Comparison of ENCODE assay signal across 29 cellular contexts in the genomic region with DNA sequence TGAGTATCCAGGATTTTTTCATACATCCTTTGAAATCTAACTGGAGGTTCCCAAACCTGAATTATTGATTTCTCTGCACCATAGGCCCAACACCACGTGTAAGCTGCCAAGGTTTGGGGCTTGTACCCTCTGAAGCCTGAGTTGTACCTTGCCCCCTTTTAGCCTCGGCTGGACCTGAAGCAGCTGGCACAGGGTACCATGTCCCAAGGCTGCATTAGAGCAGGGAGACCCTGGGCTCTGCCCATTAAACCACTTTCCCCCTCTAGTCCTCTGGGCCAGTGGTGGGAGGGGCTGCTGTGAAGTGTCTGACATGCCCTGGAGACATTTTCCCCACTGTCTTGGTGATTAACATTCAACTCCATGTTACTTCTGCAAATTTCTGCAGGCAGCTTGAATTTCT.
"Had no signal": no experiment of that assay in that cellular context is flagged by ENCODE, and none has a peak within 500 bp of the region (broad histone marks: within the 10 kb centered on the region; RNA-seq: fewer than 3 reads in every experiment).

No MANE protein-coding gene starts in this region.

- ATAC-seq: activated CD4-positive, alpha-beta T cell treated with anti-CD3 and anti-CD28 coated beads for 36 hours; activated CD4-positive, CD25-positive, alpha-beta regulatory T cell treated with anti-CD3 and anti-CD28 coated beads, Interleukin-2, amount 50 U/mL, for 24 hours; activated CD8-positive, alpha-beta T cell treated with anti-CD3 and anti-CD28 coated beads, Interleukin-2, amount 10 ng/mL, durations not matched to agents 7 days and 5 days; K562; Right ventricle myocardium inferior; WTC11 had no signal

- DNase-seq: activated CD4-positive, alpha-beta T cell treated with anti-CD3 and anti-CD28 coated beads for 36 hours; activated CD4-positive, alpha-beta T cell treated with anti-CD3 and anti-CD28 coated beads, Interleukin-2, amount 10 ng/mL, durations not matched to agents 7 days and 5 days; activated CD4-positive, alpha-beta T cell treated with anti-CD3 and anti-CD28 coated beads, Interleukin-2, amount 50 U/mL, for 48 hours; activated CD8-positive, alpha-beta T cell treated with anti-CD3 and anti-CD28 coated beads, Interleukin-2, amount 10 ng/mL, durations not matched to agents 7 days and 5 days; activated gamma-delta T cell; activated naive CD4-positive, alpha-beta T cell treated with Interleukin-2 at 50 U/mL for 16 hours; activated naive CD8-positive, alpha-beta T cell treated with anti-CD3 and anti-CD28 coated beads, Interleukin-2, amount 10 ng/mL, durations not matched to agents 7 days and 5 days; activated T-cell treated with anti-CD3 and anti-CD28 coated beads, Interleukin-2, amount 50 U/mL, for 24 hours; amygdala; NCI-H1048; NCI-H1105 treated with DMSO at 0.1 percent for 48 hours; NCI-H1436; NCI-H1694; NCI-H2029; NCI-H345; NCI-H524 treated with DMSO at 0.1 percent for 48 hours; PC-9; SJCRH30; SK-N-SH had no signal

- H3K36me3 ChIP-seq: ascending aorta, cardiac muscle cell, SJCRH30 had no signal

- H3K9me3 ChIP-seq: ascending aorta, SJCRH30, SK-N-SH had no signal

- H3K36me3 Mint-ChIP-seq: activated naive CD4-positive, alpha-beta T cell treated with anti-CD3 and anti-CD28 coated beads, Interleukin-2, amount 50 U/mL, for 24 hours; activated naive CD8-positive, alpha-beta T cell treated with anti-CD3 and anti-CD28 coated beads, Interleukin-2, amount 10 ng/mL, durations not matched to agents 7 days and 5 days had no signal

- H3K4me1 ChIP-seq: ascending aorta, SJCRH30 had no signal

- H3K4me3 ChIP-seq: ascending aorta, cardiac muscle cell, K562, PC-9, SJCRH30 had no signal

- H3K27me3 ChIP-seq: ascending aorta, cardiac muscle cell, SJCRH30 had no signal

- H3K4me1 Mint-ChIP-seq: activated CD4-positive, alpha-beta T cell treated with anti-CD3 and anti-CD28 coated beads for 36 hours; activated CD4-positive, alpha-beta T cell treated with anti-CD3 and anti-CD28 coated beads, Interleukin-2, amount 10 ng/mL, durations not matched to agents 7 days and 5 days; activated naive CD4-positive, alpha-beta T cell treated with anti-CD3 and anti-CD28 coated beads, Interleukin-2, amount 50 U/mL, for 24 hours; activated naive CD8-positive, alpha-beta T cell treated with anti-CD3 and anti-CD28 coated beads, Interleukin-2, amount 10 ng/mL, durations not matched to agents 7 days and 5 days; central memory CD8-positive, alpha-beta T cell; WTC11 had no signal

- H3K4me3 Mint-ChIP-seq: activated CD4-positive, alpha-beta T cell treated with anti-CD3 and anti-CD28 coated beads for 36 hours; activated CD4-positive, alpha-beta T cell treated with anti-CD3 and anti-CD28 coated beads, Interleukin-2, amount 10 ng/mL, durations not matched to agents 7 days and 5 days; activated CD8-positive, alpha-beta T cell treated with anti-CD3 and anti-CD28 coated beads, Interleukin-2, amount 10 ng/mL, durations not matched to agents 7 days and 5 days; activated naive CD4-positive, alpha-beta T cell treated with anti-CD3 and anti-CD28 coated beads, Interleukin-2, amount 50 U/mL, for 24 hours; activated naive CD8-positive, alpha-beta T cell treated with anti-CD3 and anti-CD28 coated beads, Interleukin-2, amount 10 ng/mL, durations not matched to agents 7 days and 5 days; activated T-cell treated with anti-CD3 and anti-CD28 coated beads, Interleukin-2, amount 50 U/mL, for 24 hours; central memory CD8-positive, alpha-beta T cell; WTC11 had no signal

- H3K27ac ChIP-seq: ascending aorta, cardiac muscle cell, PC-9, RWPE1, SJCRH30 had no signal

- H3K27me3 Mint-ChIP-seq: activated CD4-positive, alpha-beta T cell treated with anti-CD3 and anti-CD28 coated beads for 36 hours; activated CD4-positive, alpha-beta T cell treated with anti-CD3 and anti-CD28 coated beads, Interleukin-2, amount 10 ng/mL, durations not matched to agents 7 days and 5 days; activated naive CD4-positive, alpha-beta T cell treated with anti-CD3 and anti-CD28 coated beads, Interleukin-2, amount 50 U/mL, for 24 hours; activated naive CD8-positive, alpha-beta T cell treated with anti-CD3 and anti-CD28 coated beads, Interleukin-2, amount 10 ng/mL, durations not matched to agents 7 days and 5 days; activated T-cell treated with anti-CD3 and anti-CD28 coated beads, Interleukin-2, amount 50 U/mL, for 24 hours; central memory CD8-positive, alpha-beta T cell had no signal

- H3K9me3 Mint-ChIP-seq: activated naive CD4-positive, alpha-beta T cell treated with anti-CD3 and anti-CD28 coated beads, Interleukin-2, amount 50 U/mL, for 24 hours had no signal

- H3K27ac Mint-ChIP-seq: activated CD4-positive, alpha-beta T cell treated with anti-CD3 and anti-CD28 coated beads for 36 hours; activated CD4-positive, alpha-beta T cell treated with anti-CD3 and anti-CD28 coated beads, Interleukin-2, amount 10 ng/mL, durations not matched to agents 7 days and 5 days; activated CD8-positive, alpha-beta T cell treated with anti-CD3 and anti-CD28 coated beads, Interleukin-2, amount 10 ng/mL, durations not matched to agents 7 days and 5 days; activated naive CD4-positive, alpha-beta T cell treated with anti-CD3 and anti-CD28 coated beads, Interleukin-2, amount 50 U/mL, for 24 hours; activated naive CD8-positive, alpha-beta T cell treated with anti-CD3 and anti-CD28 coated beads, Interleukin-2, amount 10 ng/mL, durations not matched to agents 7 days and 5 days; activated T-cell treated with anti-CD3 and anti-CD28 coated beads, Interleukin-2, amount 50 U/mL, for 24 hours; activated T-helper 2 cell treated with anti-CD3 and anti-CD28 coated beads, Interferon-gamma antibody, Interleukin-2, Interleukin-4, amounts not matched to agents 10 μg/mL and 5 μg/mL and 100 μg/mL, durations not matched to agents 14 hours and 24 hours and 36 hours; WTC11 had no signal
